Comparison of ENCODE assay signal across 20 cellular contexts in genomic region chr22:47194476-47195155, GRCh38.
A peak's percentile ranks its signal among the peaks of the same experiment; 100 is the strongest.
DNase-seq lines count a peak whose midpoint lies in the region; ATAC-seq, FAIRE-seq and TF ChIP-seq lines count a peak whose summit lies in the region.
"Had no signal": no experiment of that assay in that cellular context is flagged by ENCODE, and none has a peak within 500 bp of the region (broad histone marks: within the 10 kb centered on the region; RNA-seq: fewer than 3 reads in every experiment).

No MANE protein-coding gene starts in this region.

- DNase-seq in cardiac septum (ENCODE audit: low spot score): peak; percentile 63
- DNase-seq in right cardiac atrium: no peak
- no peak for DNase-seq in bronchial epithelial cell (ENCODE audit: low read depth)
- peak; percentile 10 for DNase-seq in lower lobe of right lung
- DNase-seq in stomach: peak; percentile 7
- no peak for DNase-seq in SK-N-DZ (ENCODE audit: low spot score)
- DNase-seq: DND-41, IMR-90, Karpas-422, MG63, NCI-H1105, NCI-H1694, NCI-H524 had no signal

- no peak for TF ChIP-seq EP300 in stomach (IDR thresholded peaks at IDR 0.05)

- H3K27me3 ChIP-seq in right cardiac atrium (ENCODE audit: control insufficient read depth, insufficient read depth) (no peaks in the 10 kb centered on the region), bronchial epithelial cell (ENCODE audit: control insufficient read depth, insufficient read depth, low read length) (no peaks in the 10 kb centered on the region), lower lobe of right lung (ENCODE audit: low read depth) (no peaks in the 10 kb centered on the region), stomach (peaks cover 0 to 22% (median 0%) of the 10 kb centered on the region in 3 donors)
- H3K27me3 ChIP-seq: BLaER1 treated with 17β-estradiol and CSF1 and Interleukin-3, amounts not matched to agents 10 nM and 100 nM; MG63 had no signal

- ATAC-seq in right cardiac atrium (no peak), lower lobe of right lung (no peak), HG02678 (IDR thresholded peaks at IDR 0.05; ENCODE audit: unreplicated experiment) (no peak), HG03342 (IDR thresholded peaks at IDR 0.05; ENCODE audit: unreplicated experiment) (no peak)
- ATAC-seq: A549, GM23338 had no signal

- intact Hi-C loops in cardiac septum (cut with DNase I) (no loop called here), right cardiac atrium (cut with DNase I) (no loop called here), lower lobe of right lung (cut with DNase I) (no loop called here), stomach (cut with DNase I; ENCODE audit: low total_unique reads) (no loop called here)

- peak; percentile 18 for FAIRE-seq in bronchial epithelial cell (lab: Jason Lieb, UNC)
- FAIRE-seq: A549, G401.6, GM18507 had no signal

- no peaks in the 10 kb centered on the region for H3K4me1 ChIP-seq in right cardiac atrium (ENCODE audit: control insufficient read depth, insufficient read depth, low read length)
- H3K4me1 ChIP-seq in lower lobe of right lung: no peaks in the 10 kb centered on the region
- peaks cover 0 to 9% (median 0%) of the 10 kb centered on the region in 4 donors for H3K4me1 ChIP-seq in stomach
- H3K4me1 ChIP-seq: A549; BLaER1 treated with 17β-estradiol and CSF1 and Interleukin-3, amounts not matched to agents 10 nM and 100 nM had no signal

- H3K4me3 ChIP-seq in right cardiac atrium (ENCODE audit: low read length) (no peak overlapping the region), bronchial epithelial cell (ENCODE audit: low read depth, low read length) (no peak overlapping the region), lower lobe of right lung (no peak overlapping the region), stomach (no peak overlapping the region)
- H3K4me3 ChIP-seq: A549; BLaER1 treated with 17β-estradiol and CSF1 and Interleukin-3, amounts not matched to agents 10 nM and 100 nM; GM23338; MG63 had no signal

- H3K9me3 ChIP-seq in right cardiac atrium (ENCODE audit: control insufficient read depth, low read length) (no peaks in the 10 kb centered on the region), lower lobe of right lung (no peaks in the 10 kb centered on the region), stomach (no peaks in the 10 kb centered on the region)
- H3K9me3 ChIP-seq: A549; BLaER1 treated with 17β-estradiol and CSF1 and Interleukin-3, amounts not matched to agents 10 nM and 100 nM; MG63 had no signal

- WGBS in right cardiac atrium: 90% methylated on average over 6 of the region's 6 CpGs
- 89 to 97% (median 91%) methylated on average over 6 of the region's 6 CpGs for WGBS in stomach, 5 donors

- no peak overlapping the region for H3K27ac ChIP-seq in right cardiac atrium (ENCODE audit: low read length)
- no peak overlapping the region for H3K27ac ChIP-seq in lower lobe of right lung
- no peak overlapping the region for H3K27ac ChIP-seq in stomach
- H3K27ac ChIP-seq: A549; BLaER1 treated with 17β-estradiol and CSF1 and Interleukin-3, amounts not matched to agents 10 nM and 100 nM had no signal

- no peak for TF ChIP-seq POLR2A in stomach (IDR thresholded peaks at IDR 0.05)

- TF ChIP-seq CTCF in bronchial epithelial cell (IDR thresholded peaks at IDR 0.05; ENCODE audit: insufficient read depth, low read length, severe bottlenecking): no peak
- TF ChIP-seq CTCF in lower lobe of right lung (IDR thresholded peaks at IDR 0.05): no peak
- TF ChIP-seq CTCF in stomach (IDR thresholded peaks at IDR 0.05): no peak

- H3K36me3 ChIP-seq in bronchial epithelial cell (ENCODE audit: control insufficient read depth, insufficient read depth, low read length): no peaks in the 10 kb centered on the region
- no peaks in the 10 kb centered on the region for H3K36me3 ChIP-seq in lower lobe of right lung
- H3K36me3 ChIP-seq in stomach: no peaks in the 10 kb centered on the region
- H3K36me3 ChIP-seq: BLaER1 treated with 17β-estradiol and CSF1 and Interleukin-3, amounts not matched to agents 10 nM and 100 nM; MG63 had no signal

Comparison
In these comparisons a context has a peak if more than half of its experiments do, and no peak if none do; other contexts are left out.
1. DNase-seq: peak in cardiac septum (single experiment), lower lobe of right lung (single experiment) and stomach (single experiment); none in right cardiac atrium (0 of 3), bronchial epithelial cell (single experiment) and SK-N-DZ (single experiment).